Comparison of ENCODE assay signal across 1 cellular context in the genomic region with DNA sequence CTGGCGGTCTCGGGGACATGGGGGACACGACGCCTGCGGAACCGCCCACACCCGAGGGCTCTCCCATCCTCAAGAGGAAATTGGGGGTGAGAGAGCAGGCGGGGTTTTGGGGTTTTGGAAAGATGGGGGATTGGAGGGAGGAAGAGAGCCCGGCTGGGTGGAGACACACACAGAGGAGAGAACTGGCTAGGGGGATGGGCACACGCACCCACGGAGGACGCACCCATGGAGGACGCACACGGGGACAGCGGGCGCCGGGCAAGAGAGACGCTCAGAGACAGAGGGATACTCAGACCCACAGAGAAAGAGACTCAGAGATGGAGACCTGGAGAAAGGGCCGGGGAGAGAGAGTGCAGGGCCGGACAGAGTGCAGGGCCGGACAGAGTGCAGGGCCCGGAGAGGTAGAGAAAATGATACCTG.
TF ChIP-seq lines count a peak whose summit lies in the region.

No MANE protein-coding gene starts in this region.

TF ChIP-seq in IMR-90, 13 proteins besides CTCF, POLR2A, EP300 and RAD21:
- TF ChIP-seq CEBPB (IDR thresholded peaks at IDR 0.05; ENCODE audit: low read depth, low read length) (no peak), BHLHE40 (IDR thresholded peaks at IDR 0.05; ENCODE audit: low read depth, low read length) (no peak), MAZ (IDR thresholded peaks at IDR 0.05; ENCODE audit: borderline replicate concordance, low read depth, low read length) (no peak), RCOR1 (IDR thresholded peaks at IDR 0.05; ENCODE audit: insufficient replicate concordance, low read length) (no peak)
TF ChIP-seq in IMR-90: peak in this region for 0.
